In genomic region chr16:51290886-51291285, GRCh38 we compare ENCODE assay signal across 15 cellular contexts.
DNase-seq lines count a peak whose midpoint lies in the region; ATAC-seq lines count a peak whose summit lies in the region.
"Had no signal": no experiment of that assay in that cellular context is flagged by ENCODE, and none has a peak within 500 bp of the region (broad histone marks: within the 10 kb centered on the region; RNA-seq: fewer than 3 reads in every experiment).

No MANE protein-coding gene starts in this region.

- H3K36me3 ChIP-seq in H7 (replicated peaks; ENCODE audit: control insufficient read depth, insufficient read depth, low read length), result no peaks in the 10 kb centered on the region
- H3K36me3 ChIP-seq in NT2/D1 (ENCODE audit: insufficient read depth, insufficient read length, low read length), result no peaks in the 10 kb centered on the region
- H3K36me3 ChIP-seq: BLaER1, HAP-1 had no signal

- H3K27me3 ChIP-seq in H7 (ENCODE audit: control insufficient read depth, insufficient read depth, low read length) (no peaks in the 10 kb centered on the region), NT2/D1 (ENCODE audit: insufficient read depth, insufficient read length) (no peaks in the 10 kb centered on the region)
- H3K27me3 ChIP-seq: BLaER1 had no signal

- no peaks in the 10 kb centered on the region for H3K9me3 ChIP-seq in NT2/D1 (ENCODE audit: insufficient read depth, low read length)
- H3K9me3 ChIP-seq: Caco-2 had no signal

- no peak for ATAC-seq in GM18517 (IDR thresholded peaks at IDR 0.05; ENCODE audit: unreplicated experiment)

- DNase-seq in H7 (peak; percentile 29), NT2/D1 (ENCODE audit: low read depth, low spot score) (peak; percentile 28), iPS DF 19.7 (ENCODE audit: low read depth, low spot score) (peak; percentile 35), iPS-NIHi11 (ENCODE audit: low spot score) (peak; percentile 34), activated gamma-delta T cell (lab: John Stamatoyannopoulos, UW) (no peak), medulla oblongata (ENCODE audit: extremely low spot score) (no peak)
- no peak for DNase-seq in activated effector memory CD4-positive, alpha-beta T cell treated with Interleukin-2 at 50 U/mL for 16 hours
- DNase-seq: 8988T; AML-193; Caco-2; CD8-positive, alpha-beta memory T cell; GF-D8 had no signal

- H3K9ac ChIP-seq in NT2/D1 (ENCODE audit: insufficient read length, low read depth), result no peak overlapping the region
- H3K9ac ChIP-seq: BLaER1 had no signal

- peaks cover 3% of the 10 kb centered on the region for H3K4me1 ChIP-seq in NT2/D1 (ENCODE audit: insufficient read depth, insufficient read length)
- H3K4me1 ChIP-seq: BLaER1, Caco-2, HAP-1 had no signal

- H3K4me3 ChIP-seq in H7 (ENCODE audit: insufficient read depth, low read depth, low read length) (no peak overlapping the region), NT2/D1 (ENCODE audit: insufficient read length, low read depth) (no peak overlapping the region)
- H3K4me3 ChIP-seq: BLaER1, HAP-1 had no signal

Comparison
In these comparisons a context has a peak if more than half of its experiments do, and no peak if none do; other contexts are left out.
1. DNase-seq: peak in H7 (single experiment), NT2/D1 (single experiment), iPS DF 19.7 (single experiment) and iPS-NIHi11 (single experiment); none in activated gamma-delta T cell (single experiment), medulla oblongata (single experiment) and activated effector memory CD4-positive, alpha-beta T cell treated with Interleukin-2 at 50 U/mL for 16 hours (single experiment).